1 cellular context compared by ENCODE assay signal in genomic region chr1:230646710-230647302, GRCh38.
TF ChIP-seq lines count a peak whose summit lies in the region.

No MANE protein-coding gene starts in this region.

TF ChIP-seq in K562, 482 proteins besides CTCF, POLR2A, EP300 and RAD21 (continued from another document):
- no peak for TF ChIP-seq SAFB2 (IDR thresholded peaks at IDR 0.05; ENCODE audit: borderline replicate concordance, low read depth, low read length, severe bottlenecking)
- TF ChIP-seq HDAC6 (IDR thresholded peaks at IDR 0.05; ENCODE audit: low read depth, low read length): no peak
- TF ChIP-seq ZMIZ1 (IDR thresholded peaks at IDR 0.05; ENCODE audit: low read depth in 2 of 2, low read length in 2 of 2): no peak
- TF ChIP-seq MAFG (tag; conservative IDR thresholded peaks at IDR 0.05): 0 out of 2 replicates have a peak, but pooled peaks have one; percentile 7
- TF ChIP-seq NCOA1 (IDR thresholded peaks at IDR 0.05; ENCODE audit: low read depth): no peak
- TF ChIP-seq HSF4 (CRISPR knock-in tag; IDR thresholded peaks at IDR 0.05; ENCODE audit: borderline replicate concordance): no peak
- peak; percentile 59; the same call in 1 of the 2 replicates for TF ChIP-seq ZNF75A (CRISPR knock-in tag; IDR thresholded peaks at IDR 0.05)
TF ChIP-seq in K562: peak in this region for 5.
